In the genomic region with DNA sequence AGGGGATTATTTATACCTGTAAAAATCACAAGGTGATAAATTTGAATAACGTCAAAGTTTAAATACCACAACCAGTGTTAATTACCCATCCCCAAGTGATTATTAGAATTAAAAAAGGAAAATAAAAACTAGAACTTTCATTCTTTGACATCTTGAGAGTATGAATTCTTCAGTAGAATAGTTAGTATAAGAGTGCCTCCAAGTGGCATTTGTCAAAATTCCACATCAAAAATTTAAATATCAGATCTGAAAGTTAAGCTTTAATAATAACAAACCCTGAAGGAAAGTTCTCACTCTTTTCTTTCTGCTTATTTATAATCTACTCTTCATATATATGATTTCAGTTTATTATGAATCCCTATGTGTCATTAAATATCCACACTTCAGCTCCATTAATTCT, we compare ENCODE assay signal across 10 cellular contexts.
DNase-seq lines count a peak whose midpoint lies in the region; ATAC-seq and TF ChIP-seq lines count a peak whose summit lies in the region.
"Had no signal": no experiment of that assay in that cellular context is flagged by ENCODE, and none has a peak within 500 bp of the region (broad histone marks: within the 10 kb centered on the region; RNA-seq: fewer than 3 reads in every experiment).

No MANE protein-coding gene starts in this region.

- ATAC-seq in HG02870 (IDR thresholded peaks at IDR 0.05; ENCODE audit: unreplicated experiment) (no peak), HG02970 (IDR thresholded peaks at IDR 0.05; ENCODE audit: low FRiP score, unreplicated experiment) (no peak), GM18519 (IDR thresholded peaks at IDR 0.05; ENCODE audit: low FRiP score, unreplicated experiment) (no peak)

- intact Hi-C loops in vagina (cut with DNase I): no loop called here

- TF ChIP-seq POLR2A in vagina (IDR thresholded peaks at IDR 0.05): no peak

- CTCF ChIA-PET in BJ (lab: Yijun Ruan, JAX): no interaction called here

- TF ChIP-seq CTCF in BJ (IDR thresholded peaks at IDR 0.05; ENCODE audit: insufficient read depth, low read depth, low read length) (0 out of 2 replicates have a peak, but pooled peaks have one; percentile 8), vagina (IDR thresholded peaks at IDR 0.05) (no peak)

- no peak overlapping the region for H3K27ac ChIP-seq in vagina
- H3K27ac ChIP-seq: testis had no signal

- no peaks in the 10 kb centered on the region for H3K9me3 ChIP-seq in vagina
- H3K9me3 ChIP-seq: testis had no signal

- H3K4me1 ChIP-seq in vagina: no peaks in the 10 kb centered on the region
- H3K4me1 ChIP-seq: testis had no signal

- DNase-seq in BJ (ENCODE audit: low read depth) (no peak), NCI-H1048 (lab: John Stamatoyannopoulos, UW) (peak; percentile 12), amniotic stem cell (lab: John Stamatoyannopoulos, UW) (peak; percentile 1), iris pigment epithelial cell (ENCODE audit: low read depth) (peak; percentile 27), vagina (ENCODE audit: extremely low spot score in 2 of 2) (no peak)
- DNase-seq: activated T-cell treated with anti-CD3 and anti-CD28 coated beads, Interleukin-2, amount 50 U/mL, for 1 hour; testis had no signal

- H3K4me3 ChIP-seq in BJ (ENCODE audit: low read depth, low read length): no peak overlapping the region
- H3K4me3 ChIP-seq in vagina: no peak overlapping the region
- H3K4me3 ChIP-seq: testis had no signal

- H3K27me3 ChIP-seq in BJ (ENCODE audit: control insufficient read depth, insufficient read depth, low read length) (no peaks in the 10 kb centered on the region), vagina (no peaks in the 10 kb centered on the region)
- H3K27me3 ChIP-seq: testis had no signal

- POLR2A ChIA-PET in BJ (lab: Charles Lee): no interaction called here

- no peaks in the 10 kb centered on the region for H3K36me3 ChIP-seq in BJ (ENCODE audit: control insufficient read depth, insufficient read depth, low read length)
- H3K36me3 ChIP-seq in vagina: no peaks in the 10 kb centered on the region

Comparison
In these comparisons a context has a peak if more than half of its experiments do, and no peak if none do; other contexts are left out.
1. DNase-seq: peak in NCI-H1048 (single experiment), amniotic stem cell (single experiment) and iris pigment epithelial cell (single experiment); none in BJ (single experiment) and vagina (0 of 2).